Comparison of ENCODE assay signal across 13 cellular contexts in genomic region chr2:105827351-105828096, GRCh38.
DNase-seq lines count a peak whose midpoint lies in the region; ATAC-seq and TF ChIP-seq lines count a peak whose summit lies in the region.
"Had no signal": no experiment of that assay in that cellular context is flagged by ENCODE, and none has a peak within 500 bp of the region (broad histone marks: within the 10 kb centered on the region; RNA-seq: fewer than 3 reads in every experiment).

No MANE protein-coding gene starts in this region.

- H3K9me3 ChIP-seq in spleen: peaks cover 0 to 39% (median 31%) of the 10 kb centered on the region in 8 donors
- H3K9me3 ChIP-seq in testis: no peaks in the 10 kb centered on the region

- 26 to 71% (median 52%) methylated on average over 1 of the region's 1 CpG for WGBS in spleen, 5 donors
- WGBS in testis, 2 donors: 64 to 80% methylated on average over 1 of the region's 1 CpG

- intact Hi-C loops in activated T-helper 1 cell treated with anti-CD3 and anti-CD28 coated beads, Interleukin-12 subunit alpha, Interleukin-12 subunit beta, Interleukin-2, Interleukin-4 antibody, amounts not matched to agents 30 ng/mL and 10 ng/mL and 1 ng/mL, durations not matched to agents 14 hours and 24 hours and 36 hours (cut with micrococcal nuclease): no loop called here
- intact Hi-C loops in spleen (cut with DNase I; ENCODE audit: low total_unique reads) (no loop called here), testis (cut with DNase I; ENCODE audit: low total_unique reads) (no loop called here), head of caudate nucleus (cut with DNase I) (no loop called here)

- H3K9me3 Mint-ChIP-seq in activated T-helper 1 cell treated with anti-CD3 and anti-CD28 coated beads, Interleukin-12 subunit alpha, Interleukin-12 subunit beta, Interleukin-2, Interleukin-4 antibody, amounts not matched to agents 30 ng/mL and 10 ng/mL and 1 ng/mL, durations not matched to agents 14 hours and 24 hours and 36 hours: peaks cover 16% of the 10 kb centered on the region

- H3K36me3 ChIP-seq in spleen (peaks cover 0 to 43% (median 0%) of the 10 kb centered on the region in 6 donors), testis (ENCODE audit: low read depth, missing control alignments) (no peaks in the 10 kb centered on the region)

- H3K4me1 ChIP-seq in spleen (peaks cover 9 to 76% (median 36%) of the 10 kb centered on the region in 6 donors), testis (peaks cover 13% of the 10 kb centered on the region)

- H3K4me3 Mint-ChIP-seq in activated T-helper 1 cell treated with anti-CD3 and anti-CD28 coated beads, Interleukin-12 subunit alpha, Interleukin-12 subunit beta, Interleukin-2, Interleukin-4 antibody, amounts not matched to agents 30 ng/mL and 10 ng/mL and 1 ng/mL, durations not matched to agents 14 hours and 24 hours and 36 hours: no peak overlapping the region

- H3K27ac ChIP-seq in HL-60 (replicated peaks) (peak overlapping the region; percentile 23), spleen (peak overlapping the region in 5 of 8 donors; percentile 3 to 53 (median 40)), testis (no peak overlapping the region)
- H3K27ac ChIP-seq: 22Rv1 had no signal

- no peak for TF ChIP-seq POLR2A in spleen (IDR thresholded peaks at IDR 0.05)
- TF ChIP-seq POLR2A in testis (IDR thresholded peaks at IDR 0.05): no peak

- H3K4me3 ChIP-seq in HL-60 (replicated peaks; ENCODE audit: insufficient read depth, low read length): no peak overlapping the region
- no peak overlapping the region for H3K4me3 ChIP-seq in spleen
- H3K4me3 ChIP-seq in testis: no peak overlapping the region

- peak overlapping the region; percentile 13 for H3K27ac Mint-ChIP-seq in activated T-helper 1 cell treated with anti-CD3 and anti-CD28 coated beads, Interleukin-12 subunit alpha, Interleukin-12 subunit beta, Interleukin-2, Interleukin-4 antibody, amounts not matched to agents 30 ng/mL and 10 ng/mL and 1 ng/mL, durations not matched to agents 14 hours and 24 hours and 36 hours

- peaks cover 49% of the 10 kb centered on the region for H3K36me3 Mint-ChIP-seq in activated T-helper 1 cell treated with anti-CD3 and anti-CD28 coated beads, Interleukin-12 subunit alpha, Interleukin-12 subunit beta, Interleukin-2, Interleukin-4 antibody, amounts not matched to agents 30 ng/mL and 10 ng/mL and 1 ng/mL, durations not matched to agents 14 hours and 24 hours and 36 hours (ENCODE audit: low read depth)

- peaks cover 85% of the 10 kb centered on the region for H3K4me1 Mint-ChIP-seq in activated T-helper 1 cell treated with anti-CD3 and anti-CD28 coated beads, Interleukin-12 subunit alpha, Interleukin-12 subunit beta, Interleukin-2, Interleukin-4 antibody, amounts not matched to agents 30 ng/mL and 10 ng/mL and 1 ng/mL, durations not matched to agents 14 hours and 24 hours and 36 hours (ENCODE audit: low read depth)

- TF ChIP-seq CTCF in HL-60 (IDR thresholded peaks at IDR 0.05; ENCODE audit: insufficient read depth, low read length): no peak
- no peak for TF ChIP-seq CTCF in spleen (IDR thresholded peaks at IDR 0.05 in 8 of 11, conservative IDR thresholded peaks at IDR 0.05 in 3 of 11)
- TF ChIP-seq CTCF in testis (IDR thresholded peaks at IDR 0.05): no peak

- DNase-seq in activated CD4-positive, CD25-positive, alpha-beta regulatory T cell treated with anti-CD3 and anti-CD28 coated beads, Interleukin-2, amount 50 U/mL, for 72 hours: no peak
- DNase-seq in HL-60 (ENCODE audit: low read depth in 1 of 2, low spot score in 1 of 2) (peak; percentile 45 to 52), spleen (no peak), testis (no peak), head of caudate nucleus (no peak), NCI-H2196 treated with DMSO at 0.1 percent for 48 hours (lab: John Stamatoyannopoulos, UW; ENCODE audit: unreplicated experiment) (no peak)
- no peak for DNase-seq in activated T-helper 1 cell treated with anti-CD3 and anti-CD28 coated beads, Interleukin-12 subunit alpha, Interleukin-12 subunit beta, Interleukin-2, Interleukin-4 antibody, amounts not matched to agents 30 ng/mL and 10 ng/mL and 1 ng/mL, durations not matched to agents 14 hours and 24 hours and 36 hours (ENCODE audit: low spot score)
- DNase-seq: activated CD4-positive, CD25-positive, alpha-beta regulatory T cell; DMS53; erythroblast; NCI-H1105 treated with DMSO at 0.1 percent for 48 hours had no signal

- peak; percentile 91 to 98 for ATAC-seq in activated CD4-positive, CD25-positive, alpha-beta regulatory T cell treated with anti-CD3 and anti-CD28 coated beads, Interleukin-2, amount 50 U/mL, for 24 hours

- H3K27me3 ChIP-seq in HL-60 (ENCODE audit: insufficient read depth, poor library complexity, severe bottlenecking) (no peaks in the 10 kb centered on the region), spleen (replicated peaks in 1 of 7) (no peaks in the 10 kb centered on the region), testis (no peaks in the 10 kb centered on the region)

- no peaks in the 10 kb centered on the region for H3K27me3 Mint-ChIP-seq in activated T-helper 1 cell treated with anti-CD3 and anti-CD28 coated beads, Interleukin-12 subunit alpha, Interleukin-12 subunit beta, Interleukin-2, Interleukin-4 antibody, amounts not matched to agents 30 ng/mL and 10 ng/mL and 1 ng/mL, durations not matched to agents 14 hours and 24 hours and 36 hours (ENCODE audit: insufficient read depth)

Comparison
In these comparisons a context has a peak if more than half of its experiments do, and no peak if none do; other contexts are left out.
1. DNase-seq: peak in HL-60 (2 of 2); none in activated CD4-positive, CD25-positive, alpha-beta regulatory T cell treated with anti-CD3 and anti-CD28 coated beads, Interleukin-2, amount 50 U/mL, for 72 hours (single experiment), activated T-helper 1 cell treated with anti-CD3 and anti-CD28 coated beads, Interleukin-12 subunit alpha, Interleukin-12 subunit beta, Interleukin-2, Interleukin-4 antibody, amounts not matched to agents 30 ng/mL and 10 ng/mL and 1 ng/mL, durations not matched to agents 14 hours and 24 hours and 36 hours (single experiment), spleen (single experiment), testis (single experiment), head of caudate nucleus (0 of 42) and NCI-H2196 treated with DMSO at 0.1 percent for 48 hours (single experiment).
2. H3K27ac ChIP-seq: peak in HL-60 (single experiment) and spleen (5 of 8); none in testis (0 of 2).